ENCODE assay signal across 21 cellular contexts in the genomic region with DNA sequence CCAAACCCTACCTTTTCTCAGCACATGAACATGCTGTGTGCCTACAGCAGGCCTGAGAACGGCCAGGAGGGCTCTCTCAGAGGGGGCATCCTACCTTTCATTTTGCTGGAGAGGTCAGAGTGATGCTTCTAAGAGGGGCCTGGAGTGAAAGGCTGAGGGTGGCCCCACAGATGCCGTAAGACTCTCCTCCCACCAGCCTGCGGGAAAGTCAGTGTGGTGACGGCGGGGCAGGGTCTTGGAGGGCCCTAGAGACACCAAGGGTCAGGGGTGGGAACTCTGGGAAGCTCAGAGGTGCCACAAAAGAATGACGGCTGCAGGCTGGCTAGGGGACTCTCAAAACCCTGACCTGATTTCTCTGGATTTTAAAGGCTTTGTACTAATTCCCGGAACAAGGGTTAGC.
DNase-seq lines count a peak whose midpoint lies in the region; ATAC-seq and TF ChIP-seq lines count a peak whose summit lies in the region.
"Had no signal": no experiment of that assay in that cellular context is flagged by ENCODE, and none has a peak within 500 bp of the region (broad histone marks: within the 10 kb centered on the region; RNA-seq: fewer than 3 reads in every experiment).

No MANE protein-coding gene starts in this region.

- H3K36me3 ChIP-seq in Karpas-422 (ENCODE audit: insufficient read depth, low read length): no peaks in the 10 kb centered on the region; the same call in 1 of the 2 replicates
- peaks cover 3% of the 10 kb centered on the region for H3K36me3 ChIP-seq in endodermal cell (ENCODE audit: control insufficient read depth, insufficient read depth, low read length)

- no peak overlapping the region for H3K4me2 ChIP-seq in Karpas-422 (ENCODE audit: low read depth, low read length, poor library complexity, severe bottlenecking)

- H3K27ac ChIP-seq in Karpas-422 (ENCODE audit: low read length) (peak overlapping the region; percentile 87), endodermal cell (ENCODE audit: low read depth, low read length) (peak overlapping the region; percentile 64)
- H3K27ac ChIP-seq: 22Rv1, Peyer's patch had no signal

- no peaks in the 10 kb centered on the region; the same call in 1 of the 2 replicates for H4K20me1 ChIP-seq in Karpas-422 (ENCODE audit: insufficient read depth, low read depth, low read length)

- peaks cover 7% of the 10 kb centered on the region for H3K36me3 Mint-ChIP-seq in T-helper 1 cell treated with Interleukin-12 subunit alpha and Interleukin-12 subunit beta and Interleukin-4 antibody, amounts not matched to agents 30 μg/mL and 1 μg/mL, for 36 hours (ENCODE audit: low read depth)
- H3K36me3 Mint-ChIP-seq in endodermal cell (ENCODE audit: low read depth): peaks cover 2% of the 10 kb centered on the region
- H3K36me3 Mint-ChIP-seq in stimulated activated naive B cell treated with anti-CD40 and anti-IgM and Interleukin-4, amounts not matched to agents 10 μg/mL and 1 μg/mL and 100 μg/mL, for 72 hours: peaks cover 49 to 73% of the 10 kb centered on the region in 2 donors

- H3K4me3 Mint-ChIP-seq in T-helper 1 cell treated with Interleukin-12 subunit alpha and Interleukin-12 subunit beta and Interleukin-4 antibody, amounts not matched to agents 30 μg/mL and 1 μg/mL, for 36 hours: no peak overlapping the region
- no peak overlapping the region for H3K4me3 Mint-ChIP-seq in endodermal cell
- no peak overlapping the region for H3K4me3 Mint-ChIP-seq in stimulated activated naive B cell treated with anti-CD40 and anti-IgM and Interleukin-4, amounts not matched to agents 10 μg/mL and 1 μg/mL and 100 μg/mL, for 72 hours
- H3K4me3 Mint-ChIP-seq: CD4-positive, alpha-beta T cell had no signal

- H3K27me3 ChIP-seq in Karpas-422 (ENCODE audit: low read length) (no peaks in the 10 kb centered on the region), endodermal cell (ENCODE audit: control insufficient read depth, insufficient read depth, low read length, poor library complexity, severe bottlenecking) (no peaks in the 10 kb centered on the region)
- H3K27me3 ChIP-seq: Peyer's patch had no signal

- no peak for ATAC-seq in stimulated activated naive B cell treated with anti-CD40 and anti-IgM and Interleukin-4, amounts not matched to agents 10 μg/mL and 1 μg/mL and 100 μg/mL, for 72 hours (replicated peaks)
- no peak for ATAC-seq in GM19463 (IDR thresholded peaks at IDR 0.05; ENCODE audit: unreplicated experiment)
- ATAC-seq: GM12878, HCT116 had no signal

- DNase-seq in T-helper 1 cell (no peak), Karpas-422 (no peak), endodermal cell (no peak), NCI-H2227 treated with DMSO at 0.1 percent for 48 hours (lab: John Stamatoyannopoulos, UW) (no peak), Ammon's horn (ENCODE audit: low spot score) (no peak)
- DNase-seq in stimulated activated naive B cell treated with anti-CD40 and anti-IgM and Interleukin-4, amounts not matched to agents 10 μg/mL and 1 μg/mL and 100 μg/mL, for 72 hours: no peak
- DNase-seq: AML-193; Caco-2; CD4-positive, alpha-beta T cell; GF-D8; GOT3; NCI-H1105 treated with DMSO at 0.1 percent for 48 hours; NCI-H1694; NCI-H2081 treated with DMSO at 0.1 percent for 48 hours; NK-92 treated with Interleukin-12 subunit alpha and Interleukin-12 subunit beta, amount 100 ng/mL, for 24 hours; Peyer's patch had no signal

- no peaks in the 10 kb centered on the region for H3K9me3 Mint-ChIP-seq in T-helper 1 cell treated with Interleukin-12 subunit alpha and Interleukin-12 subunit beta and Interleukin-4 antibody, amounts not matched to agents 30 μg/mL and 1 μg/mL, for 36 hours
- no peaks in the 10 kb centered on the region for H3K9me3 Mint-ChIP-seq in endodermal cell
- no peaks in the 10 kb centered on the region for H3K9me3 Mint-ChIP-seq in stimulated activated naive B cell treated with anti-CD40 and anti-IgM and Interleukin-4, amounts not matched to agents 10 μg/mL and 1 μg/mL and 100 μg/mL, for 72 hours
- H3K9me3 Mint-ChIP-seq: CD4-positive, alpha-beta T cell had no signal

- no peak overlapping the region for H3K9ac ChIP-seq in Karpas-422 (ENCODE audit: low read length)
- H3K9ac ChIP-seq in endodermal cell (ENCODE audit: extremely low read depth, low read length, poor library complexity, severe bottlenecking): no peak overlapping the region

- H3K4me3 ChIP-seq in Karpas-422 (ENCODE audit: low read length) (no peak overlapping the region), endodermal cell (ENCODE audit: low read length) (no peak overlapping the region)
- H3K4me3 ChIP-seq: GM12878, Peyer's patch had no signal

- peaks cover 27% of the 10 kb centered on the region for H3K79me2 ChIP-seq in Karpas-422 (ENCODE audit: low read length)

- no peaks in the 10 kb centered on the region for H3K9me2 ChIP-seq in Karpas-422 (replicated peaks; ENCODE audit: insufficient read depth, low read length)

- TF ChIP-seq CTCF in endodermal cell (conservative IDR thresholded peaks at IDR 0.05): no peak

- H3K27me3 Mint-ChIP-seq in T-helper 1 cell treated with Interleukin-12 subunit alpha and Interleukin-12 subunit beta and Interleukin-4 antibody, amounts not matched to agents 30 μg/mL and 1 μg/mL, for 36 hours (ENCODE audit: low read depth): no peaks in the 10 kb centered on the region
- H3K27me3 Mint-ChIP-seq in endodermal cell (ENCODE audit: insufficient read depth): no peaks in the 10 kb centered on the region
- no peaks in the 10 kb centered on the region for H3K27me3 Mint-ChIP-seq in stimulated activated naive B cell treated with anti-CD40 and anti-IgM and Interleukin-4, amounts not matched to agents 10 μg/mL and 1 μg/mL and 100 μg/mL, for 72 hours
- H3K27me3 Mint-ChIP-seq: CD4-positive, alpha-beta T cell had no signal

- H3K27ac Mint-ChIP-seq in T-helper 1 cell treated with Interleukin-12 subunit alpha and Interleukin-12 subunit beta and Interleukin-4 antibody, amounts not matched to agents 30 μg/mL and 1 μg/mL, for 36 hours: peak overlapping the region; percentile 50
- H3K27ac Mint-ChIP-seq in endodermal cell: no peak overlapping the region
- H3K27ac Mint-ChIP-seq in stimulated activated naive B cell treated with anti-CD40 and anti-IgM and Interleukin-4, amounts not matched to agents 10 μg/mL and 1 μg/mL and 100 μg/mL, for 72 hours: peak overlapping the region; percentile 43
- H3K27ac Mint-ChIP-seq: CD4-positive, alpha-beta T cell had no signal

- H3K4me1 Mint-ChIP-seq in T-helper 1 cell treated with Interleukin-12 subunit alpha and Interleukin-12 subunit beta and Interleukin-4 antibody, amounts not matched to agents 30 μg/mL and 1 μg/mL, for 36 hours (ENCODE audit: low read depth): peaks cover 20% of the 10 kb centered on the region
- peaks cover 2% of the 10 kb centered on the region for H3K4me1 Mint-ChIP-seq in endodermal cell
- peaks cover 34 to 46% of the 10 kb centered on the region in 2 donors for H3K4me1 Mint-ChIP-seq in stimulated activated naive B cell treated with anti-CD40 and anti-IgM and Interleukin-4, amounts not matched to agents 10 μg/mL and 1 μg/mL and 100 μg/mL, for 72 hours

- H2AFZ ChIP-seq in Karpas-422 (ENCODE audit: low read length): no peak overlapping the region

- H3K9me3 ChIP-seq in Karpas-422 (ENCODE audit: low read length) (no peaks in the 10 kb centered on the region), endodermal cell (ENCODE audit: control insufficient read depth, low read length) (no peaks in the 10 kb centered on the region)
- H3K9me3 ChIP-seq: Caco-2, Peyer's patch had no signal

- H3K4me1 ChIP-seq in Karpas-422 (ENCODE audit: low read length) (peaks cover 49% of the 10 kb centered on the region), endodermal cell (ENCODE audit: control insufficient read depth, insufficient read depth, low read length) (no peaks in the 10 kb centered on the region)

- WGBS in endodermal cell (ENCODE audit: insufficient coverage in 1 of 2, insufficient read length in 1 of 2), 2 experiments: 90% methylated on average over 5 to 7 of the region's 7 CpGs
